Comparison of ENCODE assay signal across 19 cellular contexts in the genomic region with DNA sequence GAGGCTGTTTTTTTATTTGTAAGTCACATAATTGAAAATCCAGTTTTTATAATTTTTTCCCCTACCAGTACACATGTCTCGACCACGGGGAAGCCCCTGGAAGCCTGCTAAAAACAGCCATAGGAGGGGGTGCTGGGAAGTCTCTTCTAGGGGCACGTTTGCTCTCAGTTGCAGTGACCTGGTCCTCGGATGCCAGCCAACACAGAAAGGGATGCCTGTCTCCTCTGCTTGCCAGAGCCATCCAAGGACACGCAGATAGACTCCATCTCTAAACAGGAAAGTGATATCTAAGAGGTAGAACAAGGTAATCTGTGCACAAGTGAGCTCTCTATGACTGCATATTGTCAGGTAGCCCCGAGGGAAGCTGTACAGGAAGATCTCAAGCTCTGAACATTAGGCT.
"Had no signal": no experiment of that assay in that cellular context is flagged by ENCODE, and none has a peak within 500 bp of the region (broad histone marks: within the 10 kb centered on the region; RNA-seq: fewer than 3 reads in every experiment).

No MANE protein-coding gene starts in this region.

- H2AFZ ChIP-seq: hepatocyte had no signal

- H3K27ac ChIP-seq: colonic mucosa, hepatocyte, pancreas, right lobe of liver, thoracic aorta had no signal

- H3K36me3 ChIP-seq: colonic mucosa, pancreas, right lobe of liver, thoracic aorta had no signal

- H3K27ac Mint-ChIP-seq: naive thymus-derived CD8-positive, alpha-beta T cell; progenitor cell of endocrine pancreas; stimulated activated effector memory CD8-positive, alpha-beta T cell treated with anti-CD3 and anti-CD28 coated beads, Interleukin-12 subunit alpha, Interleukin-12 subunit beta, amount 100 ng/mL, for 72 hours; stimulated activated naive CD8-positive, alpha-beta T cell treated with anti-CD3 and anti-CD28 coated beads, Interleukin-15, Interleukin-2, amounts not matched to agents 100 ng/mL and 50 ng/mL, for 24 hours; type B pancreatic cell had no signal

- H3K9me3 ChIP-seq: colonic mucosa, pancreas, right lobe of liver had no signal

- H3K4me3 ChIP-seq: colonic mucosa, hepatocyte, mucosa of descending colon, pancreas, right lobe of liver, thoracic aorta had no signal

- H3K4me3 Mint-ChIP-seq: naive thymus-derived CD8-positive, alpha-beta T cell; neural crest cell; stimulated activated effector memory CD8-positive, alpha-beta T cell treated with anti-CD3 and anti-CD28 coated beads, Interleukin-12 subunit alpha, Interleukin-12 subunit beta, amount 100 ng/mL, for 72 hours; stimulated activated naive CD8-positive, alpha-beta T cell treated with anti-CD3 and anti-CD28 coated beads, Interleukin-15, Interleukin-2, amounts not matched to agents 100 ng/mL and 50 ng/mL, for 24 hours; type B pancreatic cell had no signal

- H3K36me3 Mint-ChIP-seq: stimulated activated effector memory CD8-positive, alpha-beta T cell treated with anti-CD3 and anti-CD28 coated beads, Interleukin-12 subunit alpha, Interleukin-12 subunit beta, amount 100 ng/mL, for 72 hours had no signal

- H3K27me3 ChIP-seq: colonic mucosa, hepatocyte, pancreas, right lobe of liver had no signal

- DNase-seq: colonic mucosa; dermis blood vessel endothelial cell; foreskin melanocyte; head of caudate nucleus; left colon; mammary epithelial cell; mucosa of descending colon; naive thymus-derived CD8-positive, alpha-beta T cell; pancreas; right lobe of liver; stimulated activated CD4-positive, alpha-beta T cell treated with anti-CD3 and anti-CD28 coated beads, Interleukin-4, amount 100 ng/mL, for 1 hour; stimulated activated CD8-positive, alpha-beta memory T cell treated with anti-CD3 and anti-CD28 coated beads, Interleukin-4, amount 100 ng/mL, for 48 hours had no signal

- H3K4me2 ChIP-seq: hepatocyte had no signal

- H3K27me3 Mint-ChIP-seq: stimulated activated naive CD8-positive, alpha-beta T cell treated with anti-CD3 and anti-CD28 coated beads, Interleukin-15, Interleukin-2, amounts not matched to agents 100 ng/mL and 50 ng/mL, for 24 hours; type B pancreatic cell had no signal
